In the genomic region with DNA sequence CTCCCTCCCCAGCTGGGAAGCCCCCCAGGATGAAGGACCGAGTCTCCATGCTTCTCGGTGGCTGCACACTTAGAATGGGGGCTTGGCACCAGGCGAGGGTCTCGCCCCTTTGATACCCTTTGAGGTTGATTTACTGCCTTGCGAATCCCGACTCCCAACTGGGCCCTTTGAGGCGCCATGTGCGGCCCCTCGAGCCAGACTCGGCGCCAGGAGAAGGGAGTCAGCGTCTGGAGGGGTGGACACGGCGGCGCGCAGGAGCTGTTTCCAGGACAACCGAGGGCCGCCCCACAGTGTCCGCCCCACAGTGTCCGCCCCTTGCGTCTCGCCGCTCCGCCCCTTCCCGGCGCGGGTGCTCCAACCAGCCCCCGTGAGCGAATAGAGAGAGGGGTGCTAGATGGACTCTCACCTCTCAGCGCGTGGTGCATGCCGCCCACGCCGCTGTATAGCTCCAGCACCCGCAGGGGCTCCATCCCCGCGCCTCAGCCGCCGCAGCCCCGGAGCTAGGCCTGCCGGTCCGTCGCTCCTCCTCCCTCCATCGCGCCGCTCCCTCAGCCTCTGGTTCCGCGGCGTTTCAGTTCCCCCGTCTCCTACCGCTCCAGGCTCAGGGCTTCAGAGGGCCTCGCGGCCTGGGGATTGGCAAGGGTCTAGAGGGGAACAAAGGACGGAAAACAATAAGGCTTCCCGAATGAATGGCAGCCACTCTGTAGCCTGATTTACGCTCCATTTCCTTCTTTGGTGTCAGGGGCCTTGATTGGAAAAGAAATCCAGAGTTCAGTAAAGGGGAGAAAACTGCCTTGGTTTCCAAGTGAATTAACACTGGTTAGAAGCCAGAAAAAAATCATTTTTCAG, we compare ENCODE assay signal across 8 cellular contexts. TPM values are rescaled to one million over a fixed set of nuclear protein-coding genes. Genes with fewer than 3 reads are reported as not detected.
DNase-seq lines count a peak whose midpoint lies in the region; ATAC-seq and TF ChIP-seq lines count a peak whose summit lies in the region.

A gene with protein sequence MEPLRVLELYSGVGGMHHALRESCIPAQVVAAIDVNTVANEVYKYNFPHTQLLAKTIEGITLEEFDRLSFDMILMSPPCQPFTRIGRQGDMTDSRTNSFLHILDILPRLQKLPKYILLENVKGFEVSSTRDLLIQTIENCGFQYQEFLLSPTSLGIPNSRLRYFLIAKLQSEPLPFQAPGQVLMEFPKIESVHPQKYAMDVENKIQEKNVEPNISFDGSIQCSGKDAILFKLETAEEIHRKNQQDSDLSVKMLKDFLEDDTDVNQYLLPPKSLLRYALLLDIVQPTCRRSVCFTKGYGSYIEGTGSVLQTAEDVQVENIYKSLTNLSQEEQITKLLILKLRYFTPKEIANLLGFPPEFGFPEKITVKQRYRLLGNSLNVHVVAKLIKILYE (minus strand): TSS at position 508 of the 849 bp plus-strand sequence. CDS start 38 bp downstream, at position 470.

- DNase-seq in GM06990 (ENCODE audit: extremely low read depth, insufficient read length) (peak; percentile 88), H9 (peak; percentile 87), MG63 (peak; percentile 96), heart left ventricle (peak; percentile 89 to 92 (median 90)), pons (ENCODE audit: low spot score) (peak; percentile 75), transverse colon (peak; percentile 88)

- TF ChIP-seq CTCF in GM06990 (IDR thresholded peaks at IDR 0.05; ENCODE audit: insufficient read depth, low read length, poor library complexity, severe bottlenecking): no peak
- no peak for TF ChIP-seq CTCF in H9 (conservative IDR thresholded peaks at IDR 0.05)
- TF ChIP-seq CTCF in SU-DHL-6 (IDR thresholded peaks at IDR 0.05; ENCODE audit: insufficient read depth, low read length, poor library complexity, severe bottlenecking): no peak
- peak in 1 of 12 donors; percentile 21 for TF ChIP-seq CTCF in heart left ventricle (IDR thresholded peaks at IDR 0.05)
- no peak for TF ChIP-seq CTCF in transverse colon (IDR thresholded peaks at IDR 0.05)

- H2AK5ac ChIP-seq in H9 (ENCODE audit: insufficient read length, low read length): no peak within 1 kb of the TSS

- no peaks in the 10 kb centered on the region for H3K27me3 Mint-ChIP-seq in H9 (ENCODE audit: low read depth)

- no peaks in the 10 kb centered on the region for H3K9me3 Mint-ChIP-seq in H9

- H3K36me3 Mint-ChIP-seq in H9 (ENCODE audit: insufficient read depth in 1 of 3, low read depth in 3 of 3): no peaks in the 10 kb centered on the region

- H3K27me3 ChIP-seq in GM06990 (replicated peaks; ENCODE audit: control insufficient read depth, insufficient read depth, low read length) (no peaks in the 10 kb centered on the region), H9 (ENCODE audit: insufficient read depth, low read length) (no peaks in the 10 kb centered on the region), MG63 (no peaks in the 10 kb centered on the region), SU-DHL-6 (ENCODE audit: low read length) (no peaks in the 10 kb centered on the region), heart left ventricle (no peaks in the 10 kb centered on the region), transverse colon (no peaks in the 10 kb centered on the region)

- TF ChIP-seq EP300 in transverse colon (IDR thresholded peaks at IDR 0.05; ENCODE audit: low read depth): no peak

- H3K4me3 ChIP-seq in GM06990 (replicated peaks; ENCODE audit: low read depth, low read length): peak within 1 kb of the TSS; percentile 85
- peak within 1 kb of the TSS; percentile 52 for H3K4me3 ChIP-seq in MG63
- H3K4me3 ChIP-seq in SU-DHL-6 (ENCODE audit: insufficient read depth, low read length, poor library complexity, severe bottlenecking): peak within 1 kb of the TSS; percentile 79
- H3K4me3 ChIP-seq in heart left ventricle: peak within 1 kb of the TSS; percentile 68 to 95 (median 76)
- peak within 1 kb of the TSS; percentile 62 to 90 (median 72) for H3K4me3 ChIP-seq in transverse colon

- H4K20me1 ChIP-seq in H9 (ENCODE audit: control insufficient read depth, insufficient read depth, insufficient read length) (no peaks in the 10 kb centered on the region), SU-DHL-6 (ENCODE audit: low read depth, low read length) (no peaks in the 10 kb centered on the region)

- H2BK20ac ChIP-seq in H9 (ENCODE audit: low read depth, low read length, poor library complexity, severe bottlenecking): peak within 1 kb of the TSS; percentile 86

- H3K9me3 ChIP-seq in H9 (ENCODE audit: control insufficient read depth, low read depth, low read length): no peaks in the 10 kb centered on the region
- peaks cover 3% of the 10 kb centered on the region; the same call in 1 of the 2 replicates for H3K9me3 ChIP-seq in MG63
- H3K9me3 ChIP-seq in SU-DHL-6 (ENCODE audit: insufficient read depth, low read length): no peaks in the 10 kb centered on the region
- H3K9me3 ChIP-seq in heart left ventricle: no peaks in the 10 kb centered on the region
- H3K9me3 ChIP-seq in transverse colon: no peaks in the 10 kb centered on the region

- H3K4me1 ChIP-seq in H9 (ENCODE audit: insufficient read depth, low read length) (no peaks in the 10 kb centered on the region; the same call in 1 of the 2 replicates), heart left ventricle (peaks cover 0 to 31% (median 10%) of the 10 kb centered on the region in 12 donors), transverse colon (peaks cover 0 to 24% (median 10%) of the 10 kb centered on the region in 4 donors)

- TF ChIP-seq POLR2A in heart left ventricle (IDR thresholded peaks at IDR 0.05): peak in 1 of 2 donors; percentile 70
- peak; percentile 55 for TF ChIP-seq POLR2A in transverse colon (IDR thresholded peaks at IDR 0.05)

- peak within 1 kb of the TSS; percentile 92 for H3K14ac ChIP-seq in H9 (ENCODE audit: insufficient read depth, low read length)

- H3K4me3 Mint-ChIP-seq in H9: peak within 1 kb of the TSS; percentile 86 to 89

- in situ Hi-C loops in transverse colon (cut with MboI; ENCODE audit: low pct_ligation_motif_present in 1 of 4, low pct_unique_long_range_greater_than_20kb in 1 of 4, low sequenced_read_pairs in 3 of 4): no loop called here

- peak within 1 kb of the TSS; percentile 87 for H4K5ac ChIP-seq in H9 (ENCODE audit: insufficient read length, low read depth, low read length)

- no peaks in the 10 kb centered on the region for H3K36me3 ChIP-seq in GM06990 (ENCODE audit: control insufficient read depth, insufficient read depth, low read length)
- H3K36me3 ChIP-seq in MG63: no peaks in the 10 kb centered on the region
- no peaks in the 10 kb centered on the region for H3K36me3 ChIP-seq in SU-DHL-6 (ENCODE audit: low read length)
- no peaks in the 10 kb centered on the region for H3K36me3 ChIP-seq in heart left ventricle
- no peaks in the 10 kb centered on the region for H3K36me3 ChIP-seq in transverse colon

- peak within 1 kb of the TSS; percentile 88 to 98 (median 96) for H3K27ac Mint-ChIP-seq in H9

- H3K9ac ChIP-seq in H9 (ENCODE audit: extremely low read depth, insufficient read length, low read length): peak within 1 kb of the TSS; percentile 73
- peak within 1 kb of the TSS; percentile 75 for H3K9ac ChIP-seq in SU-DHL-6 (ENCODE audit: low read length)

- H3T11ph ChIP-seq in H9 (ENCODE audit: low read length): peak within 1 kb of the TSS; percentile 92

- H3F3A ChIP-seq in SU-DHL-6 (ENCODE audit: insufficient read depth): no peaks in the 10 kb centered on the region

- no peaks in the 10 kb centered on the region for H3K79me1 ChIP-seq in H9 (ENCODE audit: insufficient read depth, low read depth, low read length, poor library complexity, severe bottlenecking)

- H3K4ac ChIP-seq in H9 (ENCODE audit: low read depth, low read length): no peak within 1 kb of the TSS; the same call in 1 of the 2 replicates

- intact Hi-C loops in heart left ventricle (cut with DNase I) (loop anchor here in 8 of 10 donors (1.0 to 10.0 kb wide), 6 partner anchors 25 to 767 kb away; partner anchors contain the start of genes VIM (in 4 of the 8) and PTER (in 1 of the 8)), transverse colon (cut with DNase I; ENCODE audit: low total_unique reads) (loop anchor here (2.0 kb wide), 1 partner anchor 27 kb away; the partner anchor contains the start of gene VIM)

- no peak within 1 kb of the TSS for H2BK5ac ChIP-seq in H9 (ENCODE audit: insufficient read length, low read length)

- peaks cover 57 to 60% of the 10 kb centered on the region in 2 experiments for H3K4me1 Mint-ChIP-seq in H9

- peak; percentile 100 for ATAC-seq in heart left ventricle

- H3K9me2 ChIP-seq in SU-DHL-6 (replicated peaks; ENCODE audit: insufficient read depth, low read length): no peaks in the 10 kb centered on the region

- H2BK12ac ChIP-seq in H9 (ENCODE audit: insufficient read length, low read depth, low read length): peak within 1 kb of the TSS; percentile 92

- no peak within 1 kb of the TSS for H4K91ac ChIP-seq in H9 (ENCODE audit: insufficient read length, low read depth, low read length)

- H2AFZ ChIP-seq in H9 (ENCODE audit: low read length) (peak within 1 kb of the TSS; percentile 71), SU-DHL-6 (ENCODE audit: low read depth, low read length, severe bottlenecking) (peak within 1 kb of the TSS; percentile 99)

- no peak within 1 kb of the TSS for H3K23ac ChIP-seq in H9 (ENCODE audit: insufficient read length, low read depth, low read length)

- H3K56ac ChIP-seq in H9 (ENCODE audit: insufficient read length, low read depth, low read length): no peak within 1 kb of the TSS

- H2BK120ac ChIP-seq in H9 (ENCODE audit: low read depth, low read length, poor library complexity, severe bottlenecking): peak within 1 kb of the TSS; percentile 92

- peaks cover 10% of the 10 kb centered on the region for H3K23me2 ChIP-seq in H9 (ENCODE audit: insufficient read length, low read depth, low read length, poor library complexity, severe bottlenecking)

- H4K8ac ChIP-seq in H9 (replicated peaks; ENCODE audit: insufficient read length, low read depth, low read length): no peak within 1 kb of the TSS

- H3K79me2 ChIP-seq in H9 (ENCODE audit: insufficient read depth, low read length): no peaks in the 10 kb centered on the region
- H3K79me2 ChIP-seq in SU-DHL-6 (ENCODE audit: insufficient read depth, low read length): no peaks in the 10 kb centered on the region

- no peak within 1 kb of the TSS for H2BK15ac ChIP-seq in H9 (ENCODE audit: low read depth, low read length)

- H3K18ac ChIP-seq in H9 (ENCODE audit: insufficient read length, low read depth, low read length): peak within 1 kb of the TSS; percentile 87

- H3K4me2 ChIP-seq in H9 (ENCODE audit: insufficient read depth, insufficient read length, low read length): peak within 1 kb of the TSS; percentile 85
- H3K4me2 ChIP-seq in SU-DHL-6 (ENCODE audit: low read depth, low read length, poor library complexity, severe bottlenecking): peak within 1 kb of the TSS; percentile 90

- H3K27ac ChIP-seq in H9 (ENCODE audit: insufficient read length, low read depth, low read length): peak within 1 kb of the TSS; percentile 44
- peak within 1 kb of the TSS; percentile 19; the same call in 1 of the 2 replicates for H3K27ac ChIP-seq in SU-DHL-6 (ENCODE audit: low read depth, low read length)
- peak within 1 kb of the TSS; percentile 71 for H3K27ac ChIP-seq in adipose tissue (ENCODE audit: low read depth, low read length)
- peak within 1 kb of the TSS; percentile 90 to 97 (median 94) for H3K27ac ChIP-seq in heart left ventricle
- H3K27ac ChIP-seq in transverse colon: peak within 1 kb of the TSS; percentile 90 to 95 (median 94)

- no CpG with 5 or more reads among the region's 56 CpGs for WGBS in H9 (ENCODE audit: extremely low coverage, insufficient read length, low lambda C conversion rate)
- 1% methylated on average over 45 to 56 of the region's 56 CpGs for WGBS in adipose tissue, 3 donors
- WGBS in heart left ventricle, 4 donors: 1 to 2% (median 2%) methylated on average over 35 to 56 of the region's 56 CpGs
- 3 to 80% methylated on average over 1 to 32 of the region's 56 CpGs for WGBS in transverse colon (ENCODE audit: low coverage in 1 of 2), 2 donors

RNA-seq across cellular contexts. Expression of the gene that starts here (rescaled TPM):
- total RNA-seq in H9 (2021) (18.8 and 20.2 TPM in 2 replicates), heart left ventricle (1 to 10 TPM; 2.7 to 6.0 (median 4.6) TPM), transverse colon (1 to 10 TPM; 3.7 to 9.7 (median 7.9) TPM)
- 3.3 and 13.1 TPM in 2 replicates for total RNA-seq in MG63 (2014; rRNA removed; shearing (Covaris generic); ENCODE audit: low replicate concordance)
- polyA plus RNA-seq in adipose tissue (1 to 10 TPM; 1.3 to 2.7 (median 1.6) TPM), heart left ventricle (1 to 10 TPM; 1.8 to 3.0 TPM)

Comparison
In these comparisons a context has a peak if more than half of its experiments do, and no peak if none do; other contexts are left out.
1. Peak in every context shown above with its lines: DNase-seq, ATAC-seq, H3K4me3 ChIP-seq and H3K27ac ChIP-seq.
2. H3K27ac ChIP-seq: peak in every context shown above with its lines; median percentile 94 in heart left ventricle; 94 in transverse colon; 71 in adipose tissue; 44 in H9; 19 in SU-DHL-6.